In the genomic region with DNA sequence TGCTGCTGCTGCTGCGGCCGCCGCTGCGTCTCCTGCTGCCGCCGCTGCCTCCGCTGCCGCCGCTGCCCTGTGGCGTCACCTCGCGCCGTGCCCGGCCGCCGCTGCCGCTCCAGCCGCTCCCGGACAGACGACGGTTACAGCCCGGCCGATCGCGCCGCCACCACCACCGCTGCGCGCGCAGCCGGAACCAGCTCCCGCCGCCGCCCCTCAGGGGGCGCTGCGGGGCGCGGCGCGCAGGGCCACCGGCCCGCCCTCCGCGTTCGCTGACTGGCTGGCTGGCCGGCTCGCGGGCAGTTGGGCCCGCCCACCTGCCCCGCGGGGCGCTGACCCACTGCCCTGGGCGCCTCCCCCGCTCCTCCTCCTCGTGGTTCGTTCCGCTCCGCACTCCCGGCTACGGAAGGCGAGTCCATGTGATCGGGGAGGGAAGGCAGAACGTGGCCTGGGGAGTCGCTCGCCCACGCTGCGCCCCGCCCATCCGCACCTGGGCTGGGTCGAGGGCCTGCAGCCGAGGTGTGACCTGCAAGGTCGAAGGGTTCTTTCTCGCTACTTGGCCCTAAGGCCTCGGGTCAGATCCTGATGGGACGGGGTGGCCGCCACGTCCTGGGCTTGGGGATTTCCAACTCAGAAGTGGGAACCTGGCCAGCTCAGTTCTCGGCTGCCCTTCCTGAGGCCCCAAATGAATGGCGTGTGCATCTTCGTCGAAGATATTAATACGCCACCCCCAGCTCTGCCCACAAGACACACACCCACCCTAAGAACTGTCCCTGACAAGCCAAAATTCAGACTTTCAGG, we compare ENCODE assay signal across 1 cellular context.
A peak's percentile ranks its signal among the peaks of the same experiment; 100 is the strongest.
TF ChIP-seq lines count a peak whose summit lies in the region.

Gene PTP4A2 (minus strand): TSS at position 185 of the 792 bp plus-strand sequence. CDS start 19,303 bp downstream, outside the sequence.

TF ChIP-seq in GM12878, 131 proteins besides CTCF, POLR2A, EP300 and RAD21 (continued from another document):
- TF ChIP-seq, protein P1, sequence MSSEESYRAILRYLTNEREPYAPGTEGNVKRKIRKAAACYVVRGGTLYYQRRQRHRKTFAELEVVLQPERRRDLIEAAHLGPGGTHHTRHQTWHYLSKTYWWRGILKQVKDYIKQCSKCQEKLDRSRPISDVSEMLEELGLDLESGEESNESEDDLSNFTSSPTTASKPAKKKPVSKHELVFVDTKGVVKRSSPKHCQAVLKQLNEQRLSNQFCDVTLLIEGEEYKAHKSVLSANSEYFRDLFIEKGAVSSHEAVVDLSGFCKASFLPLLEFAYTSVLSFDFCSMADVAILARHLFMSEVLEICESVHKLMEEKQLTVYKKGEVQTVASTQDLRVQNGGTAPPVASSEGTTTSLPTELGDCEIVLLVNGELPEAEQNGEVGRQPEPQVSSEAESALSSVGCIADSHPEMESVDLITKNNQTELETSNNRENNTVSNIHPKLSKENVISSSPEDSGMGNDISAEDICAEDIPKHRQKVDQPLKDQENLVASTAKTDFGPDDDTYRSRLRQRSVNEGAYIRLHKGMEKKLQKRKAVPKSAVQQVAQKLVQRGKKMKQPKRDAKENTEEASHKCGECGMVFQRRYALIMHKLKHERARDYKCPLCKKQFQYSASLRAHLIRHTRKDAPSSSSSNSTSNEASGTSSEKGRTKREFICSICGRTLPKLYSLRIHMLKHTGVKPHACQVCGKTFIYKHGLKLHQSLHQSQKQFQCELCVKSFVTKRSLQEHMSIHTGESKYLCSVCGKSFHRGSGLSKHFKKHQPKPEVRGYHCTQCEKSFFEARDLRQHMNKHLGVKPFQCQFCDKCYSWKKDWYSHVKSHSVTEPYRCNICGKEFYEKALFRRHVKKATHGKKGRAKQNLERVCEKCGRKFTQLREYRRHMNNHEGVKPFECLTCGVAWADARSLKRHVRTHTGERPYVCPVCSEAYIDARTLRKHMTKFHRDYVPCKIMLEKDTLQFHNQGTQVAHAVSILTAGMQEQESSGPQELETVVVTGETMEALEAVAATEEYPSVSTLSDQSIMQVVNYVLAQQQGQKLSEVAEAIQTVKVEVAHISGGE (CRISPR knock-in tag; IDR thresholded peaks at IDR 0.05) = no peak
- TF ChIP-seq ESRRA (IDR thresholded peaks at IDR 0.05; ENCODE audit: low read length) (no peak), PAX5 (IDR thresholded peaks at IDR 0.05; ENCODE audit: borderline replicate concordance, low read depth, low read length) (peak; percentile 93), CHD1 (IDR thresholded peaks at IDR 0.05; ENCODE audit: low read depth, low read length) (peak; percentile 98), CHD2 (IDR thresholded peaks at IDR 0.05; ENCODE audit: borderline replicate concordance, low read depth, low read length) (peak; percentile 53; the same call in 1 of the 2 replicates), ETV6 (conservative IDR thresholded peaks at IDR 0.05 in 1 of 2, IDR thresholded peaks at IDR 0.05 in 1 of 2; ENCODE audit: borderline replicate concordance in 1 of 2, low read depth in 1 of 2) (0 out of 4 replicates have a peak, but pooled peaks of 1 of the 2 experiments have one; percentile 19), SP1 (IDR thresholded peaks at IDR 0.05; ENCODE audit: low read depth, low read length) (peak; percentile 80), NBN (IDR thresholded peaks at IDR 0.05) (peak; percentile 96), HDGF (IDR thresholded peaks at IDR 0.05) (peak; percentile 98), BCL3 (IDR thresholded peaks at IDR 0.05; ENCODE audit: borderline replicate concordance, insufficient read depth, low read depth, low read length, poor library complexity, severe bottlenecking) (no peak), TAF1 (IDR thresholded peaks at IDR 0.05; ENCODE audit: borderline replicate concordance, low read depth, low read length) (peak; percentile 90; the same call in 1 of the 2 replicates), ZNF24 (IDR thresholded peaks at IDR 0.05) (no peak), ZBED1 (IDR thresholded peaks at IDR 0.05; ENCODE audit: borderline replicate concordance) (no peak), CREM (IDR thresholded peaks at IDR 0.05; ENCODE audit: low read depth) (peak; percentile 64), ZNF622 (IDR thresholded peaks at IDR 0.05) (no peak), YY1 (IDR thresholded peaks at IDR 0.05; ENCODE audit: low read depth, low read length) (0 out of 2 replicates have a peak, but pooled peaks have one; percentile 16), CBFB (IDR thresholded peaks at IDR 0.05; ENCODE audit: low read depth) (no peak; the same call in 1 of the 2 replicates), EZH2 (IDR thresholded peaks at IDR 0.05; ENCODE audit: borderline replicate concordance, control insufficient read depth, low read depth, low read length) (no peak), ZZZ3 (IDR thresholded peaks at IDR 0.05; ENCODE audit: control insufficient read depth, insufficient read length, low read depth) (no peak), POLR2AphosphoS2 (IDR thresholded peaks at IDR 0.05; ENCODE audit: low read depth, low read length) (no peak), RELA (IDR thresholded peaks at IDR 0.05; ENCODE audit: borderline replicate concordance, partially characterized antibody) (peak; percentile 95), USF1 (IDR thresholded peaks at IDR 0.05; ENCODE audit: borderline replicate concordance, extremely low read length, insufficient read depth, low read depth, low read length) (peak; percentile 66), SPI1 (IDR thresholded peaks at IDR 0.05; ENCODE audit: borderline replicate concordance, insufficient read depth, low read depth, low read length) (no peak), IKZF1 (conservative IDR thresholded peaks at IDR 0.05) (peak; percentile 93), ATF7 (IDR thresholded peaks at IDR 0.05; ENCODE audit: low read depth) (peak; percentile 94), EED (IDR thresholded peaks at IDR 0.05; ENCODE audit: low read depth) (peak; percentile 74; the same call in 1 of the 2 replicates), CUX1 (IDR thresholded peaks at IDR 0.05; ENCODE audit: insufficient replicate concordance, low read depth, low read length) (no peak), BACH1 (IDR thresholded peaks at IDR 0.05; ENCODE audit: borderline replicate concordance) (peak; percentile 77), TBL1XR1 (IDR thresholded peaks at IDR 0.05; ENCODE audit: low read depth, low read length) (0 out of 2 replicates have a peak, but pooled peaks have one; percentile 21), ZBTB4 (CRISPR knock-in tag; IDR thresholded peaks at IDR 0.05) (no peak), PML (IDR thresholded peaks at IDR 0.05; ENCODE audit: low read length) (no peak), ZNF274 (IDR thresholded peaks at IDR 0.05; ENCODE audit: insufficient read depth, insufficient read length) (no peak), ZNF217 (IDR thresholded peaks at IDR 0.05) (0 out of 2 replicates have a peak, but pooled peaks have one; percentile 18)
- TF ChIP-seq, protein P2, sequence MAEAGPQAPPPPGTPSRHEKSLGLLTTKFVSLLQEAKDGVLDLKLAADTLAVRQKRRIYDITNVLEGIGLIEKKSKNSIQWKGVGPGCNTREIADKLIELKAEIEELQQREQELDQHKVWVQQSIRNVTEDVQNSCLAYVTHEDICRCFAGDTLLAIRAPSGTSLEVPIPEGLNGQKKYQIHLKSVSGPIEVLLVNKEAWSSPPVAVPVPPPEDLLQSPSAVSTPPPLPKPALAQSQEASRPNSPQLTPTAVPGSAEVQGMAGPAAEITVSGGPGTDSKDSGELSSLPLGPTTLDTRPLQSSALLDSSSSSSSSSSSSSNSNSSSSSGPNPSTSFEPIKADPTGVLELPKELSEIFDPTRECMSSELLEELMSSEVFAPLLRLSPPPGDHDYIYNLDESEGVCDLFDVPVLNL (IDR thresholded peaks at IDR 0.05; ENCODE audit: low read depth, low read length) = 0 out of 2 replicates have a peak, but pooled peaks have one; percentile 55
- TF ChIP-seq, protein P3, sequence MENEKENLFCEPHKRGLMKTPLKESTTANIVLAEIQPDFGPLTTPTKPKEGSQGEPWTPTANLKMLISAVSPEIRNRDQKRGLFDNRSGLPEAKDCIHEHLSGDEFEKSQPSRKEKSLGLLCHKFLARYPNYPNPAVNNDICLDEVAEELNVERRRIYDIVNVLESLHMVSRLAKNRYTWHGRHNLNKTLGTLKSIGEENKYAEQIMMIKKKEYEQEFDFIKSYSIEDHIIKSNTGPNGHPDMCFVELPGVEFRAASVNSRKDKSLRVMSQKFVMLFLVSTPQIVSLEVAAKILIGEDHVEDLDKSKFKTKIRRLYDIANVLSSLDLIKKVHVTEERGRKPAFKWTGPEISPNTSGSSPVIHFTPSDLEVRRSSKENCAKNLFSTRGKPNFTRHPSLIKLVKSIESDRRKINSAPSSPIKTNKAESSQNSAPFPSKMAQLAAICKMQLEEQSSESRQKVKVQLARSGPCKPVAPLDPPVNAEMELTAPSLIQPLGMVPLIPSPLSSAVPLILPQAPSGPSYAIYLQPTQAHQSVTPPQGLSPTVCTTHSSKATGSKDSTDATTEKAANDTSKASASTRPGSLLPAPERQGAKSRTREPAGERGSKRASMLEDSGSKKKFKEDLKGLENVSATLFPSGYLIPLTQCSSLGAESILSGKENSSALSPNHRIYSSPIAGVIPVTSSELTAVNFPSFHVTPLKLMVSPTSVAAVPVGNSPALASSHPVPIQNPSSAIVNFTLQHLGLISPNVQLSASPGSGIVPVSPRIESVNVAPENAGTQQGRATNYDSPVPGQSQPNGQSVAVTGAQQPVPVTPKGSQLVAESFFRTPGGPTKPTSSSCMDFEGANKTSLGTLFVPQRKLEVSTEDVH (IDR thresholded peaks at IDR 0.05; ENCODE audit: low read depth, partially characterized antibody) = no peak
- TF ChIP-seq, protein P4, sequence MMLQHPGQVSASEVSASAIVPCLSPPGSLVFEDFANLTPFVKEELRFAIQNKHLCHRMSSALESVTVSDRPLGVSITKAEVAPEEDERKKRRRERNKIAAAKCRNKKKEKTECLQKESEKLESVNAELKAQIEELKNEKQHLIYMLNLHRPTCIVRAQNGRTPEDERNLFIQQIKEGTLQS (IDR thresholded peaks at IDR 0.05; ENCODE audit: borderline replicate concordance, extremely low read depth, low read depth, low read length) = 0 out of 2 replicates have a peak, but pooled peaks have one; percentile 27
TF ChIP-seq in GM12878: peak in this region for 60.
